ENCODE assay signal across 24 cellular contexts in the genomic region with DNA sequence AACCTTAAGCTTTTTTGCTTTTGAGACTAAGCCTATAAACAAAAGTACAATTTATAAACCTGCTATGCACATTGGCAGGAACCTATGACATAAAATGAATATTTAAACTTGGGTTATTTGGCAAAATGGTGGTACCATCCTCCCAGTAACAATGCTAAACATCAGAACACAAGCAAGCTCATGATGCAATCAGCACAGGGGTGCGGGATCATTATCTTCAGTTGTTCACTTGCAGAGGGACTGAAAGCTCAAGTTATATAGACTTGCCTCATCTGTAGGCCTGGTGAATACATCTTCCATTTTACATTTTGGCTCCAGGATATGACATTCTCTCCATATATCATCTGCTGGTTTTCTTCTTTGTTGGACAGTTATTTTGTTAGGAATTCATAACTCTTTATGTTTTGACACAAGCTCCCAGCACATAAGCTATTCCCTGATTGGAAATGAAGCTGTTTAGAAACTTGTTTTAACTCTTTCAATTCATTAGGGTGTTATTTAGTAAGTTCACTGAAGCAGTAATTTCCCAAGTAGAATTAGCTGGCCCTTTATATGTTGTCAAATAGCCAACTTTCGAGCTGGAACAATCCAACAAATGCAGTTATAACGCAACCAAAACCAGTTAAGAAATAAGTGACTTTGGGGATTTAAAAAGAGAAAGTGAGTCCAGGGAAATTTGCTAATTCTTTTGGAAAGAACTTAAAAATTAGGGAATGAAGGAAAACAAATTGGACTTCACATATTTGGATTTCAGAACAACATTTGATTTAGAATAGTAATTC.
"Had no signal": no experiment of that assay in that cellular context is flagged by ENCODE, and none has a peak within 500 bp of the region (broad histone marks: within the 10 kb centered on the region; RNA-seq: fewer than 3 reads in every experiment).

No MANE protein-coding gene starts in this region.

- H3K27me3 ChIP-seq: adrenal gland, breast epithelium, gastrocnemius medialis, vagina had no signal

- H3K9me3 ChIP-seq: adrenal gland, breast epithelium, gastrocnemius medialis, lower lobe of right lung, prostate gland, thoracic aorta, vagina had no signal

- H3K27ac ChIP-seq: breast epithelium, lower lobe of right lung, prostate gland, skin epidermis, thoracic aorta, vagina had no signal

- H3K4me3 ChIP-seq: adrenal gland, breast epithelium, gastrocnemius medialis, lower lobe of right lung, prostate gland, skin epidermis, thoracic aorta, vagina had no signal

- ATAC-seq: activated naive CD4-positive, alpha-beta T cell treated with anti-CD3 and anti-CD28 coated beads, Interleukin-2, amount 50 U/mL, for 72 hours; activated T-helper 17 cell treated with anti-CD3 and anti-CD28 coated beads, Interleukin-2, amount 50 U/mL, for 72 hours; left colon; lower lobe of right lung; naive thymus-derived CD8-positive, alpha-beta T cell; stimulated activated effector memory CD8-positive, alpha-beta T cell treated with anti-CD3 and anti-CD28 coated beads, Interleukin-12 subunit alpha, Interleukin-12 subunit beta, amount 100 ng/mL, for 72 hours; stimulated activated naive CD8-positive, alpha-beta T cell treated with anti-CD3 and anti-CD28 coated beads, Interleukin-15, amount 100 ng/mL, for 72 hours; WTC11 had no signal

- H3K36me3 ChIP-seq: adrenal gland, breast epithelium, gastrocnemius medialis, lower lobe of right lung, prostate gland, thoracic aorta, vagina had no signal

- DNase-seq: activated CD4-positive, alpha-beta T cell treated with anti-CD3 and anti-CD28 coated beads, Interleukin-2, amount 50 U/mL, for 4 hours; activated CD8-positive, alpha-beta memory T cell treated with anti-CD3 and anti-CD28 coated beads for 24 hours; activated CD8-positive, alpha-beta memory T cell treated with anti-CD3 and anti-CD28 coated beads, Interleukin-2, amount 50 U/mL, for 4 hours; activated T-cell treated with anti-CD3 and anti-CD28 coated beads, Interleukin-2, amount 50 U/mL, for 24 hours; effector CD8-positive, alpha-beta T cell; erythroblast; gastrocnemius medialis; islet precursor cell; left colon; lower lobe of right lung; naive thymus-derived CD8-positive, alpha-beta T cell; stimulated activated CD4-positive, alpha-beta T cell treated with anti-CD3 and anti-CD28 coated beads, Interleukin-1b, Interleukin-23, amount 100 ng/mL, for 48 hours; stimulated activated naive CD8-positive, alpha-beta T cell treated with anti-CD3 and anti-CD28 coated beads, Interleukin-15, amount 100 ng/mL, for 72 hours; T1000 had no signal

- H3K4me1 ChIP-seq: breast epithelium, gastrocnemius medialis, lower lobe of right lung, prostate gland, vagina had no signal
